ENCODE assay signal across 27 cellular contexts in genomic region chr9:7297521-7297920, GRCh38.
A peak's percentile ranks its signal among the peaks of the same experiment; 100 is the strongest.
DNase-seq lines count a peak whose midpoint lies in the region; ATAC-seq and TF ChIP-seq lines count a peak whose summit lies in the region.
"Had no signal": no experiment of that assay in that cellular context is flagged by ENCODE, and none has a peak within 500 bp of the region (broad histone marks: within the 10 kb centered on the region; RNA-seq: fewer than 3 reads in every experiment).

No MANE protein-coding gene starts in this region.

- TF ChIP-seq CTCF in WTC11 (IDR thresholded peaks at IDR 0.05) (no peak), osteoblast (IDR thresholded peaks at IDR 0.05; ENCODE audit: extremely low read depth, low read depth, low read length) (no peak)

- H3K4me1 Mint-ChIP-seq in activated CD8-positive, alpha-beta T cell treated with anti-CD3 and anti-CD28 coated beads, Interleukin-2, amount 10 ng/mL, durations not matched to agents 7 days and 5 days (ENCODE audit: low read depth), result peaks cover 24% of the 10 kb centered on the region
- H3K4me1 Mint-ChIP-seq in natural killer cell treated with Interleukin-12 subunit alpha and Interleukin-12 subunit beta and Interleukin-15 and Interleukin-18, amount 100 ng/mL, for 72 hours (ENCODE audit: low read depth in 2 of 2), result peaks cover 21 to 28% of the 10 kb centered on the region in 2 donors
- H3K4me1 Mint-ChIP-seq in WTC11, result peaks cover 6% of the 10 kb centered on the region; the same call in 1 of the 2 replicates

- CTCF ChIA-PET in activated CD8-positive, alpha-beta T cell treated with anti-CD3 and anti-CD28 coated beads, Interleukin-2, amount 10 ng/mL, durations not matched to agents 7 days and 5 days (lab: Charles Lee), result interaction anchor here (1.1 kb wide), 1 partner anchor 244 kb away, joined by 3 read pairs; no protein-coding TSS in a partner anchor
- CTCF ChIA-PET in WTC11 (lab: Charles Lee), result no interaction called here

- no peak overlapping the region for H2AFZ ChIP-seq in osteoblast (ENCODE audit: low read length)

- H3K4me1 ChIP-seq in osteoblast (ENCODE audit: insufficient read depth, low read length), result no peaks in the 10 kb centered on the region
- H3K4me1 ChIP-seq: Caco-2, gastrocnemius medialis, right lobe of liver, tibial nerve had no signal

- no peaks in the 10 kb centered on the region for H4K20me1 ChIP-seq in osteoblast (ENCODE audit: insufficient read depth, low read length)

- H3K79me2 ChIP-seq in osteoblast (ENCODE audit: insufficient read depth, low read length), result no peaks in the 10 kb centered on the region

- peak; percentile 0 for ATAC-seq in GM21423 (IDR thresholded peaks at IDR 0.05; ENCODE audit: unreplicated experiment)
- ATAC-seq in activated CD8-positive, alpha-beta T cell treated with anti-CD3 and anti-CD28 coated beads, Interleukin-2, amount 10 ng/mL, durations not matched to agents 7 days and 5 days, result no peak
- ATAC-seq in natural killer cell treated with Interleukin-12 subunit alpha and Interleukin-12 subunit beta and Interleukin-15 and Interleukin-18, amount 100 ng/mL, for 72 hours, result peak in 1 of 2 donors; percentile 5
- ATAC-seq in WTC11, result no peak
- ATAC-seq: gastrocnemius medialis, HCT116, K562, Panc1 had no signal

- H3K27me3 Mint-ChIP-seq in activated CD8-positive, alpha-beta T cell treated with anti-CD3 and anti-CD28 coated beads, Interleukin-2, amount 10 ng/mL, durations not matched to agents 7 days and 5 days (ENCODE audit: low read depth), result peaks cover 29% of the 10 kb centered on the region
- peaks cover 22 to 55% of the 10 kb centered on the region in 2 donors for H3K27me3 Mint-ChIP-seq in natural killer cell treated with Interleukin-12 subunit alpha and Interleukin-12 subunit beta and Interleukin-15 and Interleukin-18, amount 100 ng/mL, for 72 hours
- H3K27me3 Mint-ChIP-seq in WTC11 (ENCODE audit: low read depth), result no peaks in the 10 kb centered on the region

- H3K36me3 ChIP-seq in osteoblast (ENCODE audit: insufficient read depth, low read length), result no peaks in the 10 kb centered on the region
- H3K36me3 ChIP-seq: gastrocnemius medialis, right lobe of liver, tibial nerve had no signal

- POLR2A ChIA-PET in activated CD8-positive, alpha-beta T cell treated with anti-CD3 and anti-CD28 coated beads, Interleukin-2, amount 10 ng/mL, durations not matched to agents 7 days and 5 days (lab: Charles Lee), result interaction anchor here (0.7 kb wide), 1 partner anchor 397 kb away, joined by 3 read pairs; no protein-coding TSS in a partner anchor
- POLR2A ChIA-PET in WTC11 (lab: Charles Lee), result no interaction called here

- no peaks in the 10 kb centered on the region for H3K27me3 ChIP-seq in osteoblast (ENCODE audit: insufficient read depth, low read length)
- H3K27me3 ChIP-seq: gastrocnemius medialis, right lobe of liver, tibial nerve had no signal

- no peaks in the 10 kb centered on the region for H3K36me3 Mint-ChIP-seq in activated CD8-positive, alpha-beta T cell treated with anti-CD3 and anti-CD28 coated beads, Interleukin-2, amount 10 ng/mL, durations not matched to agents 7 days and 5 days (ENCODE audit: low read depth)
- peaks cover 3% of the 10 kb centered on the region for H3K36me3 Mint-ChIP-seq in natural killer cell treated with Interleukin-12 subunit alpha and Interleukin-12 subunit beta and Interleukin-15 and Interleukin-18, amount 100 ng/mL, for 72 hours
- no peaks in the 10 kb centered on the region for H3K36me3 Mint-ChIP-seq in WTC11
- H3K36me3 Mint-ChIP-seq: activated naive CD4-positive, alpha-beta T cell treated with anti-CD3 and anti-CD28 coated beads, Interleukin-2, amount 10 ng/mL, durations not matched to agents 7 days and 5 days had no signal

- no peak overlapping the region for H3K4me3 ChIP-seq in osteoblast (ENCODE audit: insufficient read depth, low read length)
- H3K4me3 ChIP-seq: gastrocnemius medialis, K562, right lobe of liver, tibial nerve had no signal

- peak overlapping the region; percentile 36 for H3K27ac Mint-ChIP-seq in activated CD8-positive, alpha-beta T cell treated with anti-CD3 and anti-CD28 coated beads, Interleukin-2, amount 10 ng/mL, durations not matched to agents 7 days and 5 days
- H3K27ac Mint-ChIP-seq in natural killer cell treated with Interleukin-12 subunit alpha and Interleukin-12 subunit beta and Interleukin-15 and Interleukin-18, amount 100 ng/mL, for 72 hours, result no peak overlapping the region
- H3K27ac Mint-ChIP-seq in WTC11, result no peak overlapping the region
- H3K27ac Mint-ChIP-seq: activated naive CD4-positive, alpha-beta T cell treated with anti-CD3 and anti-CD28 coated beads, Interleukin-2, amount 10 ng/mL, durations not matched to agents 7 days and 5 days; progenitor cell of endocrine pancreas had no signal

- peak overlapping the region; percentile 0 for H3K4me3 Mint-ChIP-seq in activated CD8-positive, alpha-beta T cell treated with anti-CD3 and anti-CD28 coated beads, Interleukin-2, amount 10 ng/mL, durations not matched to agents 7 days and 5 days
- peak overlapping the region; percentile 14 for H3K4me3 Mint-ChIP-seq in natural killer cell treated with Interleukin-12 subunit alpha and Interleukin-12 subunit beta and Interleukin-15 and Interleukin-18, amount 100 ng/mL, for 72 hours
- no peak overlapping the region for H3K4me3 Mint-ChIP-seq in WTC11
- H3K4me3 Mint-ChIP-seq: activated naive CD4-positive, alpha-beta T cell treated with anti-CD3 and anti-CD28 coated beads, Interleukin-2, amount 10 ng/mL, durations not matched to agents 7 days and 5 days; activated T-cell treated with anti-CD3 and anti-CD28 coated beads, Interleukin-2, amount 50 U/mL, for 4 hours had no signal

- peak; percentile 8 for DNase-seq in NCI-H2029 (lab: John Stamatoyannopoulos, UW)
- DNase-seq in NCI-H2029 treated with DMSO at 0.1 percent for 48 hours (lab: John Stamatoyannopoulos, UW), result no peak
- DNase-seq in activated CD8-positive, alpha-beta T cell treated with anti-CD3 and anti-CD28 coated beads, Interleukin-2, amount 10 ng/mL, durations not matched to agents 7 days and 5 days, result no peak
- DNase-seq in natural killer cell treated with Interleukin-12 subunit alpha and Interleukin-12 subunit beta and Interleukin-15 and Interleukin-18, amount 100 ng/mL, for 72 hours (ENCODE audit: low spot score), result no peak
- DNase-seq in WTC11 (ENCODE audit: low spot score), result no peak
- no peak for DNase-seq in GM03348 (ENCODE audit: low spot score)
- DNase-seq in osteoblast (ENCODE audit: insufficient read length, low spot score, missing footprints), result no peak
- DNase-seq: activated CD4-positive, alpha-beta T cell treated with anti-CD3 and anti-CD28 coated beads for 4 hours; activated naive CD4-positive, alpha-beta T cell treated with anti-CD3 and anti-CD28 coated beads, Interleukin-2, amount 10 ng/mL, durations not matched to agents 7 days and 5 days; activated T-cell treated with anti-CD3 and anti-CD28 coated beads, Interleukin-2, amount 50 U/mL, for 4 hours; aorta; C1 segment of cervical spinal cord; Caco-2; DMS53; gastrocnemius medialis; NCI-H1930; NCI-H2227 treated with DMSO at 0.1 percent for 48 hours; NCI-H526; right lobe of liver; SHP77 had no signal

- no peaks in the 10 kb centered on the region for H3K9me3 ChIP-seq in osteoblast (ENCODE audit: low read depth, low read length)
- H3K9me3 ChIP-seq: Caco-2, gastrocnemius medialis, right lobe of liver, tibial nerve had no signal

- H3K4me2 ChIP-seq in osteoblast (ENCODE audit: insufficient read depth, low read length), result no peak overlapping the region

- no peak overlapping the region for H3K27ac ChIP-seq in osteoblast (ENCODE audit: low read depth, low read length)
- H3K27ac ChIP-seq: 22Rv1, gastrocnemius medialis, right lobe of liver, tibial nerve had no signal

- H3K9me3 Mint-ChIP-seq in activated CD8-positive, alpha-beta T cell treated with anti-CD3 and anti-CD28 coated beads, Interleukin-2, amount 10 ng/mL, durations not matched to agents 7 days and 5 days (ENCODE audit: insufficient read depth), result no peaks in the 10 kb centered on the region
- peaks cover 2% of the 10 kb centered on the region for H3K9me3 Mint-ChIP-seq in natural killer cell treated with Interleukin-12 subunit alpha and Interleukin-12 subunit beta and Interleukin-15 and Interleukin-18, amount 100 ng/mL, for 72 hours
- H3K9me3 Mint-ChIP-seq in WTC11, result peaks cover 9% of the 10 kb centered on the region
- H3K9me3 Mint-ChIP-seq: activated naive CD4-positive, alpha-beta T cell treated with anti-CD3 and anti-CD28 coated beads, Interleukin-2, amount 10 ng/mL, durations not matched to agents 7 days and 5 days; activated T-cell treated with anti-CD3 and anti-CD28 coated beads, Interleukin-2, amount 50 U/mL, for 4 hours had no signal

TF ChIP-seq in WTC11, 78 proteins besides CTCF, POLR2A, EP300 and RAD21 (continues in another document):
- no peak for TF ChIP-seq CREM (CRISPR knock-in tag; IDR thresholded peaks at IDR 0.05)
- no peak for TF ChIP-seq PREB (CRISPR knock-in tag; IDR thresholded peaks at IDR 0.05; ENCODE audit: borderline replicate concordance)
- TF ChIP-seq STAT6 (CRISPR knock-in tag; conservative IDR thresholded peaks at IDR 0.05; ENCODE audit: low read depth), result no peak
